8 cellular contexts compared by ENCODE assay signal in genomic region chr5:116454417-116454927, GRCh38.
DNase-seq lines count a peak whose midpoint lies in the region; ATAC-seq, FAIRE-seq and TF ChIP-seq lines count a peak whose summit lies in the region.

No MANE protein-coding gene starts in this region.

- peaks cover 8% of the 10 kb centered on the region for H3K27me3 ChIP-seq in GM23248 (replicated peaks; ENCODE audit: insufficient read depth)
- H3K27me3 ChIP-seq in GM12878 (replicated peaks in 1 of 2; ENCODE audit: control insufficient read depth in 2 of 2, insufficient read depth in 2 of 2, low read length in 1 of 2) = no peaks in the 10 kb centered on the region
- no peaks in the 10 kb centered on the region for H3K27me3 ChIP-seq in thyroid gland

- TF ChIP-seq POLR2A in GM12878 (IDR thresholded peaks at IDR 0.05; ENCODE audit: low read depth, low read length) (no peak), thyroid gland (IDR thresholded peaks at IDR 0.05) (no peak)

- no peaks in the 10 kb centered on the region for H4K20me1 ChIP-seq in GM23248 (ENCODE audit: insufficient read depth)
- no peaks in the 10 kb centered on the region for H4K20me1 ChIP-seq in GM12878 (ENCODE audit: control insufficient read depth, insufficient read depth)

- H3K27me3 Mint-ChIP-seq in natural killer cell treated with Interleukin-12 subunit alpha and Interleukin-12 subunit beta and Interleukin-15 and Interleukin-18, amount 100 ng/mL, for 72 hours = no peaks in the 10 kb centered on the region

- in situ Hi-C loops in GM13977 (cut with MboI; ENCODE audit: low pct_unique_long_range_greater_than_20kb, low sequenced_read_pairs, unreplicated experiment) = no loop called here
- in situ Hi-C loops in GM23248 (cut with MboI) = no loop called here
- in situ Hi-C loops in GM12878 (cut with MboI) = no loop called here

- intact Hi-C loops in GM12878 (cut with micrococcal nuclease; ENCODE audit: unreplicated experiment) (loop anchor here (10.0 kb wide), 2 partner anchors 180 to 320 kb away; no protein-coding TSS in a partner anchor), thyroid gland (cut with DNase I) (no loop called here)

- H3F3A ChIP-seq in GM23248 (ENCODE audit: insufficient read depth) = peaks cover 19% of the 10 kb centered on the region

- H3K27ac ChIP-seq in GM23248 (0 out of 2 replicates have a peak overlapping the region, but pooled peaks have one; percentile 8), GM12878 (ENCODE audit: control insufficient read depth, insufficient read depth) (no peak overlapping the region), thyroid gland (no peak overlapping the region)

- 0 out of 2 replicates have a peak, but pooled peaks have one; percentile 3 for TF ChIP-seq RAD21 in GM12878 (IDR thresholded peaks at IDR 0.05; ENCODE audit: insufficient read depth, low read depth, low read length)

- no peak overlapping the region for H3K4me3 Mint-ChIP-seq in natural killer cell treated with Interleukin-12 subunit alpha and Interleukin-12 subunit beta and Interleukin-15 and Interleukin-18, amount 100 ng/mL, for 72 hours

- no peaks in the 10 kb centered on the region for H3K9me2 ChIP-seq in GM23248 (ENCODE audit: insufficient read depth)

- RAD21 ChIA-PET in GM12878 (lab: Charles Lee; ENCODE audit: unreplicated experiment) = interaction anchor here (0.8 to 2.1 kb wide), 3 partner anchors 12 to 96 kb away, joined by 3 to 14 read pairs (median 7); no protein-coding TSS in a partner anchor

- H3K79me2 ChIP-seq in GM23248 (ENCODE audit: insufficient read depth) (no peaks in the 10 kb centered on the region), GM12878 (ENCODE audit: control insufficient read depth, insufficient read depth, low read length) (no peaks in the 10 kb centered on the region)

- peak; percentile 97 for ATAC-seq in GM12878
- ATAC-seq in natural killer cell treated with Interleukin-12 subunit alpha and Interleukin-12 subunit beta and Interleukin-15 and Interleukin-18, amount 100 ng/mL, for 72 hours = peak; percentile 27 to 60

- TF ChIP-seq EP300 in GM12878 (IDR thresholded peaks at IDR 0.05; ENCODE audit: borderline replicate concordance in 1 of 2, control insufficient read depth in 1 of 2, low read depth in 2 of 2, low read length in 2 of 2) = no peak

- H3K4me2 ChIP-seq in GM23248 (ENCODE audit: unreplicated experiment) (peak overlapping the region; percentile 63), GM12878 (ENCODE audit: control insufficient read depth, insufficient read depth) (peak overlapping the region; percentile 67)

- no peak for TF ChIP-seq CTCF in GM13977 (IDR thresholded peaks at IDR 0.05; ENCODE audit: extremely low read depth, insufficient read depth, missing control alignments)
- no peak for TF ChIP-seq CTCF in GM12878 (IDR thresholded peaks at IDR 0.05 in 2 of 3, conservative IDR thresholded peaks at IDR 0.05 in 1 of 3; ENCODE audit: control insufficient read depth in 2 of 3, extremely low read depth in 1 of 3, insufficient read depth in 1 of 3, low read depth in 3 of 3, low read length in 3 of 3)
- TF ChIP-seq CTCF in thyroid gland (IDR thresholded peaks at IDR 0.05) = no peak

- H3K36me3 ChIP-seq in GM23248 (ENCODE audit: low read depth) = no peaks in the 10 kb centered on the region
- no peaks in the 10 kb centered on the region for H3K36me3 ChIP-seq in GM12878 (ENCODE audit: control insufficient read depth in 2 of 2, insufficient read depth in 2 of 2, low read length in 1 of 2)
- H3K36me3 ChIP-seq in thyroid gland = no peaks in the 10 kb centered on the region

- H3K4me1 Mint-ChIP-seq in natural killer cell treated with Interleukin-12 subunit alpha and Interleukin-12 subunit beta and Interleukin-15 and Interleukin-18, amount 100 ng/mL, for 72 hours (ENCODE audit: low read depth in 2 of 2) = peaks cover 11 to 18% of the 10 kb centered on the region in 2 donors

- H2AFZ ChIP-seq in GM23248 = peak overlapping the region; percentile 44; the same call in 1 of the 2 replicates
- no peak overlapping the region for H2AFZ ChIP-seq in GM12878 (ENCODE audit: control insufficient read depth, low read depth, low read length)

- H3K36me3 Mint-ChIP-seq in natural killer cell treated with Interleukin-12 subunit alpha and Interleukin-12 subunit beta and Interleukin-15 and Interleukin-18, amount 100 ng/mL, for 72 hours = peaks cover 5% of the 10 kb centered on the region

- H3K9me3 ChIP-seq in GM23248 (ENCODE audit: low read depth) (no peaks in the 10 kb centered on the region), GM12878 (replicated peaks; ENCODE audit: control insufficient read depth, insufficient read depth, low read length) (no peaks in the 10 kb centered on the region), thyroid gland (no peaks in the 10 kb centered on the region)

- peak; percentile 62 for DNase-seq in GM13977 (ENCODE audit: low spot score)
- DNase-seq in GM23248 = peak; percentile 90
- DNase-seq in Jurkat, Clone E6-1 (ENCODE audit: low read depth, low spot score) = peak; percentile 16
- DNase-seq in GM12878 (ENCODE audit: low read depth, low spot score) = peak; percentile 63
- DNase-seq in natural killer cell treated with Interleukin-12 subunit alpha and Interleukin-12 subunit beta and Interleukin-15 and Interleukin-18, amount 100 ng/mL, for 72 hours (ENCODE audit: low spot score) = no peak
- no peak for DNase-seq in NCI-H2171 (lab: John Stamatoyannopoulos, UW)
- DNase-seq in NCI-H774 (lab: John Stamatoyannopoulos, UW) = no peak
- no peak for DNase-seq in thyroid gland

- CTCF ChIA-PET in GM12878 (lab: Yijun Ruan, JAX) = interaction anchor here (0.8 to 2.4 kb wide), 4 partner anchors 81 to 589 kb away, joined by 3 to 6 read pairs (median 3); no protein-coding TSS in a partner anchor

- H3K4me3 ChIP-seq in GM23248 (peak overlapping the region; percentile 60), GM12878 (no peak overlapping the region), thyroid gland (replicated peaks in 1 of 3) (no peak overlapping the region)
- H3K4me3 ChIP-seq in Jurkat, Clone E6-1 (ENCODE audit: low read length) = no peak overlapping the region

- peak; percentile 74 for FAIRE-seq in GM12878 (lab: Jason Lieb, UNC)

- no peaks in the 10 kb centered on the region for H3K9me3 Mint-ChIP-seq in natural killer cell treated with Interleukin-12 subunit alpha and Interleukin-12 subunit beta and Interleukin-15 and Interleukin-18, amount 100 ng/mL, for 72 hours

- POLR2A ChIA-PET in GM12878 (lab: Charles Lee) = no interaction called here

- 4 to 7% methylated on average over 9 of the region's 9 CpGs for WGBS in GM23248 (ENCODE audit: low coverage in 1 of 2, low lambda C conversion rate in 2 of 2, missing lambda C conversion rate in 2 of 2), 2 experiments
- 20% methylated on average over 9 of the region's 9 CpGs for WGBS in GM12878 (ENCODE audit: insufficient coverage, insufficient replicate concordance, low lambda C conversion rate, missing lambda C conversion rate)
- WGBS in thyroid gland, 2 donors = 46 to 66% methylated on average over 9 of the region's 9 CpGs

- peaks cover 18% of the 10 kb centered on the region for H3K4me1 ChIP-seq in GM23248 (ENCODE audit: insufficient read depth)
- peaks cover 10% of the 10 kb centered on the region for H3K4me1 ChIP-seq in GM12878 (ENCODE audit: control insufficient read depth, insufficient read depth, low read length)
- H3K4me1 ChIP-seq in thyroid gland = no peaks in the 10 kb centered on the region

- no TSS peak for BruUV-seq in GM12878 (replicated peaks; lab: Mats Ljungman, UMichigan)

- no peak overlapping the region for H3K27ac Mint-ChIP-seq in natural killer cell treated with Interleukin-12 subunit alpha and Interleukin-12 subunit beta and Interleukin-15 and Interleukin-18, amount 100 ng/mL, for 72 hours

- SMC1A ChIA-PET in GM12878 (lab: Charles Lee; ENCODE audit: uncharacterized antibody, unreplicated experiment) = interaction anchor here (0.7 to 4.5 kb wide), 15 partner anchors 9 to 320 kb away, joined by 3 to 25 read pairs (median 5); no protein-coding TSS in a partner anchor

- no peak overlapping the region for H3K9ac ChIP-seq in GM23248
- no peak overlapping the region for H3K9ac ChIP-seq in GM12878 (ENCODE audit: control insufficient read depth, insufficient read depth, low read length)

TF ChIP-seq in GM12878, 131 proteins besides CTCF, POLR2A, EP300 and RAD21 (continues in another document):
- peak; percentile 79 for TF ChIP-seq BCL11A (IDR thresholded peaks at IDR 0.05; ENCODE audit: low read depth, low read length)
- peak; percentile 85; the same call in 1 of the 2 replicates for TF ChIP-seq TBL1XR1 (IDR thresholded peaks at IDR 0.05; ENCODE audit: low read depth, low read length)
- TF ChIP-seq RUNX3 (IDR thresholded peaks at IDR 0.05; ENCODE audit: low read length) = peak; percentile 97
- peak; percentile 75; the same call in 1 of the 2 replicates for TF ChIP-seq HDGF (IDR thresholded peaks at IDR 0.05)
- peak; percentile 47; the same call in 1 of the 2 replicates for TF ChIP-seq MTA3 (IDR thresholded peaks at IDR 0.05; ENCODE audit: borderline replicate concordance, low read length)
- TF ChIP-seq TCF3 (IDR thresholded peaks at IDR 0.05; ENCODE audit: borderline replicate concordance, insufficient read depth, low read depth, low read length) = peak; percentile 52; the same call in 1 of the 2 replicates
- TF ChIP-seq TCF12 (IDR thresholded peaks at IDR 0.05; ENCODE audit: low read depth, low read length) = peak; percentile 86
- TF ChIP-seq ZNF24 (IDR thresholded peaks at IDR 0.05) = no peak
- TF ChIP-seq ZBED1 (IDR thresholded peaks at IDR 0.05; ENCODE audit: borderline replicate concordance) = peak; percentile 37; the same call in 1 of the 2 replicates
- TF ChIP-seq FOXM1 (IDR thresholded peaks at IDR 0.05; ENCODE audit: low read depth, low read length) = peak; percentile 57; the same call in 1 of the 2 replicates
- peak; percentile 69 for TF ChIP-seq BCL3 (IDR thresholded peaks at IDR 0.05; ENCODE audit: borderline replicate concordance, insufficient read depth, low read depth, low read length, poor library complexity, severe bottlenecking)
- TF ChIP-seq SPI1 (IDR thresholded peaks at IDR 0.05; ENCODE audit: borderline replicate concordance, insufficient read depth, low read depth, low read length) = peak; percentile 75
- peak; percentile 66; the same call in 1 of the 2 replicates for TF ChIP-seq NBN (IDR thresholded peaks at IDR 0.05)
- TF ChIP-seq ETV6 (conservative IDR thresholded peaks at IDR 0.05 in 1 of 2, IDR thresholded peaks at IDR 0.05 in 1 of 2; ENCODE audit: borderline replicate concordance in 1 of 2, low read depth in 1 of 2) = peak in 1 of 2 experiments; percentile 75; a peak in 1 of 4 replicates

Comparison
In these comparisons a context has a peak if more than half of its experiments do, and no peak if none do; other contexts are left out.
1. DNase-seq: peak in GM13977 (single experiment), GM23248 (single experiment), Jurkat, Clone E6-1 (single experiment) and GM12878 (single experiment); none in natural killer cell treated with Interleukin-12 subunit alpha and Interleukin-12 subunit beta and Interleukin-15 and Interleukin-18, amount 100 ng/mL, for 72 hours (single experiment), NCI-H2171 (single experiment), NCI-H774 (single experiment) and thyroid gland (0 of 2).